Comparison of ENCODE assay signal across 8 cellular contexts in the genomic region with DNA sequence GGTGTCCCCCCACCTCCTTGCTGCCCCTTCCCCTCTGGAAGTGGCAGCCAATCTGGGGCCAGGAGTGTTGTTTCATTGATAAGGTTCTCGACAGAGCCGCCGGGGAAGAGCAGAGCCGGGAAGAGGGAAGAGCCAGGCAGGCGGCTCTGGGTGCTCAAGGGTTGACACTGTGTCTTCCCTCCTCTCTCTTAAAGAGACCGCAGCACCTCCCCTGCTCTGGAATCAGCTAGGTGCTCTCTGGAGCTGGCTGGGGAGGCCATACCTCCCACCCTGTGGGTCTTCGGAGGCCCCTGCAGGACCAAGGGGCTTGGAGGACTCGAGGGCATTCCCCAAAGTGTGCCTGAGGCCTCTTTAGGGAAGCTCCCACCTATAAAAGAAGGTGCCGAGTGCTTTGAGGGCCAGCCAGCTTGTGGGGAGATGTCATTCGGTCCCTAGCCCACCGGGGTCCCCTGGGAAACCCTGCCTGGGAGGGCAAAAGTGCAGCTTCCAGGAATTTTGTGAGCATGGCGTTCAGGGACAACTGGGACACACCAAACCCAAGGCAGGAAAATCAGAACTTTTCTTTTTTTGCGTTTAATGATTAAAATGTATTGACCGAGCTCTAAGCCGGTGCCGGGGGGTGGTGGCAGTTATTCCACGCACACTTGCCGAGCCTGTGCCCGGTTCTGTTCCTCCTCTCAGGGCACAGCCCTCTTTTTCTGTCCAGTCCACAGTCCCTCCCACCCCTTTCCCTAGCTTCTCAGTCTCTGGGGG. TPM values are rescaled to one million over a fixed set of nuclear protein-coding genes. Genes with fewer than 3 reads are reported as not detected.
DNase-seq lines count a peak whose midpoint lies in the region; ATAC-seq, FAIRE-seq and TF ChIP-seq lines count a peak whose summit lies in the region.

No MANE protein-coding gene starts in this region.

- no peak for DNase-seq in T-helper 1 cell
- DNase-seq in right atrium auricular region (ENCODE audit: low spot score): no peak
- DNase-seq in GM19239 (ENCODE audit: insufficient read length, low spot score): no peak
- DNase-seq in NOMO-1 treated with dmso at 0.1 percent for 144 hours (lab: John Stamatoyannopoulos, UW; ENCODE audit: unreplicated experiment): no peak

- H3K27me3 ChIP-seq in right atrium auricular region: no peaks in the 10 kb centered on the region
- H3K27me3 ChIP-seq in skeletal muscle tissue (ENCODE audit: control insufficient read depth in 3 of 3, insufficient read depth in 3 of 3, low read length in 3 of 3): no peaks in the 10 kb centered on the region

- no peaks in the 10 kb centered on the region for H3K9me3 ChIP-seq in right atrium auricular region
- no peaks in the 10 kb centered on the region for H3K9me3 ChIP-seq in skeletal muscle tissue (ENCODE audit: control insufficient read depth in 3 of 3, low read length in 3 of 3)

- H3K36me3 ChIP-seq in right atrium auricular region (peaks cover 41% of the 10 kb centered on the region), skeletal muscle tissue (ENCODE audit: control insufficient read depth in 3 of 3, insufficient read depth in 3 of 3, low read length in 3 of 3) (peaks cover 26 to 31% (median 30%) of the 10 kb centered on the region in 3 donors)

- peaks cover 36% of the 10 kb centered on the region for H3K36me3 Mint-ChIP-seq in T-helper 1 cell treated with Interleukin-12 subunit alpha and Interleukin-12 subunit beta and Interleukin-4 antibody, amounts not matched to agents 30 μg/mL and 1 μg/mL, for 36 hours (ENCODE audit: low read depth)

- H3K4me3 Mint-ChIP-seq in T-helper 1 cell treated with Interleukin-12 subunit alpha and Interleukin-12 subunit beta and Interleukin-4 antibody, amounts not matched to agents 30 μg/mL and 1 μg/mL, for 36 hours: peak overlapping the region; percentile 90

- H3K27ac ChIP-seq in VCaP: peak overlapping the region; percentile 100
- H3K27ac ChIP-seq in right atrium auricular region: peak overlapping the region; percentile 47 to 94
- peak overlapping the region; percentile 60 for H3K27ac ChIP-seq in skeletal muscle tissue (ENCODE audit: low read depth, low read length)

- peak overlapping the region; percentile 73 to 79 for H3K4me3 ChIP-seq in right atrium auricular region
- H3K4me3 ChIP-seq in skeletal muscle tissue (ENCODE audit: low read length in 3 of 3): peak overlapping the region; percentile 42 to 76 (median 56)

- no peaks in the 10 kb centered on the region for H3K27me3 Mint-ChIP-seq in T-helper 1 cell treated with Interleukin-12 subunit alpha and Interleukin-12 subunit beta and Interleukin-4 antibody, amounts not matched to agents 30 μg/mL and 1 μg/mL, for 36 hours (ENCODE audit: low read depth)

- no peak for ATAC-seq in HG02642 (IDR thresholded peaks at IDR 0.05; ENCODE audit: poor library complexity, unreplicated experiment)

- TF ChIP-seq CTCF in VCaP (conservative IDR thresholded peaks at IDR 0.05) (no peak), right atrium auricular region (IDR thresholded peaks at IDR 0.05) (no peak)

- H3K27ac Mint-ChIP-seq in T-helper 1 cell treated with Interleukin-12 subunit alpha and Interleukin-12 subunit beta and Interleukin-4 antibody, amounts not matched to agents 30 μg/mL and 1 μg/mL, for 36 hours: peak overlapping the region; percentile 66

- FAIRE-seq in GM19239 (lab: Jason Lieb, UNC): no peak

- H3K4me1 ChIP-seq in right atrium auricular region: peaks cover 0 to 57% of the 10 kb centered on the region in 2 donors
- H3K4me1 ChIP-seq in skeletal muscle tissue (ENCODE audit: control insufficient read depth in 3 of 3, insufficient read depth in 3 of 3, low read length in 3 of 3): peaks cover 36 to 39% (median 38%) of the 10 kb centered on the region in 3 donors

- peaks cover 31% of the 10 kb centered on the region for H3K4me1 Mint-ChIP-seq in T-helper 1 cell treated with Interleukin-12 subunit alpha and Interleukin-12 subunit beta and Interleukin-4 antibody, amounts not matched to agents 30 μg/mL and 1 μg/mL, for 36 hours (ENCODE audit: low read depth)

- H3K9me3 Mint-ChIP-seq in T-helper 1 cell treated with Interleukin-12 subunit alpha and Interleukin-12 subunit beta and Interleukin-4 antibody, amounts not matched to agents 30 μg/mL and 1 μg/mL, for 36 hours: no peaks in the 10 kb centered on the region

- peak overlapping the region; percentile 61 to 71 (median 71) for H3K9ac ChIP-seq in skeletal muscle tissue (ENCODE audit: low read depth in 1 of 3, low read length in 3 of 3)

RNA-seq across cellular contexts. Expression of a gene that starts 2.9 kb away (rescaled TPM):
- total RNA-seq in right atrium auricular region: 1 to 10 TPM; 6.0 to 9.3 TPM
- 2.1 TPM for total RNA-seq in skeletal muscle tissue

RNA-seq across cellular contexts. Expression of a gene that starts 13.2 kb away (rescaled TPM):
- total RNA-seq in right atrium auricular region: 10 to 100 TPM in 1 of 2 donors, 1 to 10 TPM in 1; 7.3 to 21.9 TPM
- 2.1 TPM for total RNA-seq in skeletal muscle tissue

RNA-seq across cellular contexts. Expression of a gene that starts 51.9 kb away (rescaled TPM):
- total RNA-seq in right atrium auricular region: 1 to 10 TPM in 1 of 2 donors, under 1 TPM in 1; 0.39 to 1.3 TPM
- total RNA-seq in skeletal muscle tissue: not detected
